Comparison of ENCODE assay signal across 8 cellular contexts in the genomic region with DNA sequence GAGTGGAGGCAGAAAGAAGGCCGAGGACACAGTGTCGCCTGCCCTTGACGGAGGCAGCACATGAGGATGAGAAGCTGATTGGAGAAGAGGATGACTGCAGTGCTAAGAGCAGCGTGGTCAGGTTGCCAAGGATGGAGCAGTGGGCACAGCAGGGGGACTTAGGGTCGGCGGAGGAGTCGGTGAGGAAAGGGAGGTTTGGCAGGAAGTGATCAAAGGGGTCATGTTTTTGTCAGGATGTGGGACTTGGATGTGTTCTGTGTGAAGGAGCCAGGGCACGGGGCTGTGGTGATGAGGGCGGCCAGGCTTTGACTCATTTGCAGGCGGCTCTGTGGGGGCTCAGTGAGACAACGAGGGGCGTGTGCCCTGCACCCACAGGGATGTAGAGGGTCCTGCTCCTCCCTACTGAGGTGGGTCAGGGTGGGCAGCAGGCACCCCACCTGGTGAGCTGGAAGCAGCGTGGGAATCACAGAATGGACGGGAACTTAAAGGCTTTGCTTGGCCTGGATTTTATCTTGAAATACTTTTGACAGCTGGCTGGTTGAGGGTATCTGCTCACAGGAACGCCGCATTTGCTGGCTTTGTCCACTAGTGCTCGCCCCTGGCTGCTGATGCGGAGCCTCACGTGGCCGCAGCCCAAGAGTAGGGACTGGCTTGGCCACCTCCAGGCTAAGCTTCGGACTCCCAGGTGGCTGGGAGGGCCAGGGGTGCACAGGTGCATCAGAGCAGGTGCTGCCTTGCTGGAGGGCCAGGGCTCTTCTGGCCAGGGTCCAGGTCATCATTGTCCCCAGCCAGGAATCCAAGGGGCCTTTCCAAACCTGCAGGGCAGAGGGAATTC. TPM values are rescaled to one million over a fixed set of nuclear protein-coding genes. Genes with fewer than 3 reads are reported as not detected.
DNase-seq lines count a peak whose midpoint lies in the region; ATAC-seq, FAIRE-seq and TF ChIP-seq lines count a peak whose summit lies in the region.

No MANE protein-coding gene starts in this region.

- no peak for FAIRE-seq in H54 (lab: Jason Lieb, UNC)

- H3K9me3 Mint-ChIP-seq in activated naive CD4-positive, alpha-beta T cell treated with anti-CD3 and anti-CD28 coated beads, Interleukin-2, amount 50 U/mL, for 24 hours, result no peaks in the 10 kb centered on the region
- H3K9me3 Mint-ChIP-seq in activated CD4-positive, alpha-beta memory T cell treated with anti-CD3 and anti-CD28 coated beads, Interleukin-2, amount 10 ng/mL, durations not matched to agents 7 days and 5 days, result no peaks in the 10 kb centered on the region

- no peaks in the 10 kb centered on the region for H3K9me3 ChIP-seq in uterus

- CTCF ChIA-PET in activated CD4-positive, alpha-beta memory T cell treated with anti-CD3 and anti-CD28 coated beads, Interleukin-2, amount 10 ng/mL, durations not matched to agents 7 days and 5 days (lab: Charles Lee), result interaction anchor here (0.7 to 3.8 kb wide), 5 partner anchors 9 to 23 kb away, joined by 3 to 16 read pairs (median 4); no protein-coding TSS in a partner anchor

- peaks cover 2% of the 10 kb centered on the region for H3K36me3 Mint-ChIP-seq in activated naive CD4-positive, alpha-beta T cell treated with anti-CD3 and anti-CD28 coated beads, Interleukin-2, amount 50 U/mL, for 24 hours
- peaks cover 25% of the 10 kb centered on the region for H3K36me3 Mint-ChIP-seq in activated CD4-positive, alpha-beta memory T cell treated with anti-CD3 and anti-CD28 coated beads, Interleukin-2, amount 10 ng/mL, durations not matched to agents 7 days and 5 days (ENCODE audit: low read depth)

- peak overlapping the region; percentile 44 for H3K4me3 Mint-ChIP-seq in activated naive CD4-positive, alpha-beta T cell treated with anti-CD3 and anti-CD28 coated beads, Interleukin-2, amount 50 U/mL, for 24 hours
- H3K4me3 Mint-ChIP-seq in activated CD4-positive, alpha-beta memory T cell treated with anti-CD3 and anti-CD28 coated beads, Interleukin-2, amount 10 ng/mL, durations not matched to agents 7 days and 5 days, result no peak overlapping the region

- TF ChIP-seq POLR2A in uterus (IDR thresholded peaks at IDR 0.05) (no peak), H54 (IDR thresholded peaks at IDR 0.05; ENCODE audit: low read depth, low read length) (no peak)

- H3K4me1 Mint-ChIP-seq in activated naive CD4-positive, alpha-beta T cell treated with anti-CD3 and anti-CD28 coated beads, Interleukin-2, amount 50 U/mL, for 24 hours, result peaks cover 37% of the 10 kb centered on the region
- H3K4me1 Mint-ChIP-seq in activated CD4-positive, alpha-beta memory T cell treated with anti-CD3 and anti-CD28 coated beads, Interleukin-2, amount 10 ng/mL, durations not matched to agents 7 days and 5 days, result peaks cover 32% of the 10 kb centered on the region

- no peak overlapping the region for H3K4me3 ChIP-seq in uterus

- no peaks in the 10 kb centered on the region for H3K36me3 ChIP-seq in uterus

- ATAC-seq in HG02759 (IDR thresholded peaks at IDR 0.05; ENCODE audit: unreplicated experiment), result no peak

- H3K27me3 Mint-ChIP-seq in activated naive CD4-positive, alpha-beta T cell treated with anti-CD3 and anti-CD28 coated beads, Interleukin-2, amount 50 U/mL, for 24 hours, result no peaks in the 10 kb centered on the region
- no peaks in the 10 kb centered on the region for H3K27me3 Mint-ChIP-seq in activated CD4-positive, alpha-beta memory T cell treated with anti-CD3 and anti-CD28 coated beads, Interleukin-2, amount 10 ng/mL, durations not matched to agents 7 days and 5 days

- H3K27ac ChIP-seq in uterus, result peak overlapping the region; percentile 57 to 59

- TF ChIP-seq CTCF in uterus (IDR thresholded peaks at IDR 0.05), result no peak
- TF ChIP-seq CTCF in GM10266 (IDR thresholded peaks at IDR 0.05; ENCODE audit: control insufficient read depth, insufficient read depth, low read depth, missing control alignments), result no peak

- POLR2A ChIA-PET in activated CD4-positive, alpha-beta memory T cell treated with anti-CD3 and anti-CD28 coated beads, Interleukin-2, amount 10 ng/mL, durations not matched to agents 7 days and 5 days (lab: Charles Lee), result interaction anchor here (1.3 to 2.6 kb wide), 4 partner anchors 15 to 31 kb away, joined by 3 to 7 read pairs (median 4); partner anchors contain the start of genes POLR3K and SNRNP25

- H3K27ac Mint-ChIP-seq in activated naive CD4-positive, alpha-beta T cell treated with anti-CD3 and anti-CD28 coated beads, Interleukin-2, amount 50 U/mL, for 24 hours, result peak overlapping the region; percentile 81
- peak overlapping the region; percentile 89 for H3K27ac Mint-ChIP-seq in activated CD4-positive, alpha-beta memory T cell treated with anti-CD3 and anti-CD28 coated beads, Interleukin-2, amount 10 ng/mL, durations not matched to agents 7 days and 5 days

- DNase-seq in activated naive CD4-positive, alpha-beta T cell (lab: John Stamatoyannopoulos, UW), result no peak
- DNase-seq in activated CD4-positive, alpha-beta memory T cell treated with anti-CD3 and anti-CD28 coated beads, Interleukin-2, amount 10 ng/mL, durations not matched to agents 7 days and 5 days, result peak; percentile 39
- DNase-seq in hepatic stellate cell (ENCODE audit: low spot score) (peak; percentile 57), uterus (no peak), GM10266 (ENCODE audit: extremely low spot score) (no peak), H54 (ENCODE audit: insufficient read length, low spot score) (no peak)

- H3K4me1 ChIP-seq in uterus, result peaks cover 0 to 18% of the 10 kb centered on the region in 2 donors

- intact Hi-C loops in uterus (cut with DNase I; ENCODE audit: low total_unique reads), result no loop called here

- no peaks in the 10 kb centered on the region for H3K27me3 ChIP-seq in uterus

RNA-seq across cellular contexts. Expression of gene MPG, which starts 6.0 kb away (rescaled TPM):
- total RNA-seq in activated CD4-positive, alpha-beta memory T cell treated with anti-CD3 and anti-CD28 coated beads, Interleukin-2, amount 10 ng/mL, durations not matched to agents 7 days and 5 days, result 10 to 100 TPM; 59.9 to 64.3 TPM
- 100 to 1,000 TPM in 1 of 4 donors, 10 to 100 TPM in 3; 35.7 to 305 (median 63.7) TPM for total RNA-seq in uterus

RNA-seq across cellular contexts. Expression of gene RHBDF1, which starts 11.6 kb away (rescaled TPM):
- under 1 TPM; 0.18 to 0.23 TPM for total RNA-seq in activated CD4-positive, alpha-beta memory T cell treated with anti-CD3 and anti-CD28 coated beads, Interleukin-2, amount 10 ng/mL, durations not matched to agents 7 days and 5 days
- 10 to 100 TPM; 14.7 to 79.0 (median 31.1) TPM for total RNA-seq in uterus

RNA-seq across cellular contexts. Expression of gene SNRNP25, which starts 30.4 kb away (rescaled TPM):
- 10 to 100 TPM; 29.7 to 33.4 TPM for total RNA-seq in activated CD4-positive, alpha-beta memory T cell treated with anti-CD3 and anti-CD28 coated beads, Interleukin-2, amount 10 ng/mL, durations not matched to agents 7 days and 5 days
- total RNA-seq in uterus, result 10 to 100 TPM in 3 of 4 donors, 1 to 10 TPM in 1; 8.0 to 38.4 (median 21.6) TPM

RNA-seq across cellular contexts. Expression of gene POLR3K, which starts 30.6 kb away (rescaled TPM):
- total RNA-seq in activated CD4-positive, alpha-beta memory T cell treated with anti-CD3 and anti-CD28 coated beads, Interleukin-2, amount 10 ng/mL, durations not matched to agents 7 days and 5 days, result 10 to 100 TPM; 27.6 to 31.1 TPM
- total RNA-seq in uterus, result 10 to 100 TPM in 1 of 4 donors, 1 to 10 TPM in 2, under 1 TPM in 1; 0.51 to 12.3 (median 4.0) TPM

RNA-seq across cellular contexts. Expression of gene NPRL3, which starts 54.5 kb away (rescaled TPM):
- total RNA-seq in activated CD4-positive, alpha-beta memory T cell treated with anti-CD3 and anti-CD28 coated beads, Interleukin-2, amount 10 ng/mL, durations not matched to agents 7 days and 5 days, result 10 to 100 TPM; 31.9 to 33.4 TPM
- 10 to 100 TPM; 13.9 to 34.8 (median 18.7) TPM for total RNA-seq in uterus

Comparison
In these comparisons a context has a peak if more than half of its experiments do, and no peak if none do; other contexts are left out.
1. DNase-seq: peak in activated CD4-positive, alpha-beta memory T cell treated with anti-CD3 and anti-CD28 coated beads, Interleukin-2, amount 10 ng/mL, durations not matched to agents 7 days and 5 days (single experiment) and hepatic stellate cell (single experiment); none in activated naive CD4-positive, alpha-beta T cell (0 of 4), uterus (0 of 2), GM10266 (single experiment) and H54 (single experiment).
2. RNA of gene RHBDF1, which starts 11.6 kb away (total RNA-seq): 14.7 to 79.0 TPM in uterus; 0.18 to 0.23 TPM in activated CD4-positive, alpha-beta memory T cell treated with anti-CD3 and anti-CD28 coated beads, Interleukin-2, amount 10 ng/mL, durations not matched to agents 7 days and 5 days; every median in the first group is over 10 times any median in the second.